In the genomic region with DNA sequence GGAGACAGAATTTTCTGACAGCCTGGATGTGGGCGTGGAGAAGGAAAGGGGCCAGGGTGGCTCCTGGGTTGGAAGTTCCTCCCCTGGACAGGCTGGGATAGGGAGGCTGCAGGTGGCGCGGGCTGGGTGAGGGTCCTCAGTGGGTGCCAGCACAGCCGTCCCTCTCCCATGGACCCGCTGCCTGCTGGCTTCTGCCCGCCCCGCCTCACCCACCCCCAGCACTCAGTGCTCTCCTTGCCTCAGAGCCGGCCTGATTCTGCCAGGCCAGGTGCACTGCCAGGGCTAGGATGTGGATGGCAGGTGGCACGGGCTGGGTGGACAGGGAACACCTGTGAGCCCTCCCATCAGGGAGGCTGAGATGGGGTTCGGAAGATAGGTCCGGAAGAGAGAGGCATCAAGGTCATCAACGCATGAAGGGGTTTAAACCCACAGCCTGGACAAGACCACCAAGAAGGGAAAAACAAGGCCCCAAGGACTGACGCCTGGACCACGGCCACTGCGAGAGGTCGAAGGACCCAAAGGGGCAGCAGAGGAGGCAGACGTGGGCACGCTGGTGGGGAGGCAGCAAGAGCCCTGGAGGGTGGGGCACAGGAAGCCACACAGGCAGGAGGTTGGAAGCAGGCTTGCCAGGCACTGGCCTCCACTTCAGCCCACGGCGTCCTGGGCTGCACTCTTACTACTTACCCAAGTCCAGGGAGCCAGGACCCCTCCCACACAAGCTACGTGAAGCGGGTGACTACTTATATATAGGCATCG, we compare ENCODE assay signal across 15 cellular contexts.
DNase-seq lines count a peak whose midpoint lies in the region; ATAC-seq and TF ChIP-seq lines count a peak whose summit lies in the region.
"Had no signal": no experiment of that assay in that cellular context is flagged by ENCODE, and none has a peak within 500 bp of the region (broad histone marks: within the 10 kb centered on the region; RNA-seq: fewer than 3 reads in every experiment).

No MANE protein-coding gene starts in this region.

- WGBS in ovary, 3 donors: 90 to 95% (median 92%) methylated on average over 22 to 23 of the region's 23 CpGs

- TF ChIP-seq POLR2A in ovary (IDR thresholded peaks at IDR 0.05): no peak

- POLR2A ChIA-PET in RWPE1 (lab: Yijun Ruan, JAX; ENCODE audit: low non-redundant PET): no interaction called here

- no peak for TF ChIP-seq CTCF in RWPE1 (conservative IDR thresholded peaks at IDR 0.05; ENCODE audit: low read depth)
- no peak for TF ChIP-seq CTCF in ovary (IDR thresholded peaks at IDR 0.05)

- no peak overlapping the region for H3K27ac Mint-ChIP-seq in stimulated activated effector memory CD8-positive, alpha-beta T cell treated with anti-CD3 and anti-CD28 coated beads, Interleukin-12 subunit alpha, Interleukin-12 subunit beta, amount 100 ng/mL, for 72 hours

- ATAC-seq in stimulated activated effector memory CD8-positive, alpha-beta T cell treated with anti-CD3 and anti-CD28 coated beads, Interleukin-12 subunit alpha, Interleukin-12 subunit beta, amount 100 ng/mL, for 72 hours: peak; percentile 19
- ATAC-seq: PC-3 had no signal

- no peaks in the 10 kb centered on the region for H3K36me3 ChIP-seq in H7 (replicated peaks; ENCODE audit: control insufficient read depth, insufficient read depth, low read length)
- H3K36me3 ChIP-seq in mucosa of rectum (ENCODE audit: control insufficient read depth in 2 of 2, insufficient read depth in 2 of 2, low read length in 2 of 2): no peaks in the 10 kb centered on the region
- no peaks in the 10 kb centered on the region for H3K36me3 ChIP-seq in ovary
- H3K36me3 ChIP-seq: HAP-1 had no signal

- H3K4me1 ChIP-seq in mucosa of rectum (ENCODE audit: control insufficient read depth in 2 of 2, insufficient read depth in 2 of 2, low read length in 2 of 2) (peaks cover 3 to 22% of the 10 kb centered on the region in 2 donors), ovary (ENCODE audit: insufficient read depth) (no peaks in the 10 kb centered on the region)
- H3K4me1 ChIP-seq: HAP-1 had no signal

- TF ChIP-seq EP300 in ovary (IDR thresholded peaks at IDR 0.05): no peak

- H3K27ac ChIP-seq in mucosa of rectum (ENCODE audit: low read depth in 2 of 2, low read length in 2 of 2) (peak overlapping the region; percentile 88 to 92), RWPE1 (no peak overlapping the region), ovary (no peak overlapping the region)
- H3K27ac ChIP-seq: KMS-11 had no signal

- H3K4me3 ChIP-seq in H7 (ENCODE audit: insufficient read depth, low read depth, low read length) (no peak overlapping the region), mucosa of rectum (ENCODE audit: low read length in 2 of 2) (peak overlapping the region; percentile 66 to 68), ovary (no peak overlapping the region)
- H3K4me3 ChIP-seq: HAP-1 had no signal

- H3K9me3 ChIP-seq in mucosa of rectum (ENCODE audit: control insufficient read depth in 2 of 2, low read length in 2 of 2) (no peaks in the 10 kb centered on the region), ovary (no peaks in the 10 kb centered on the region)
- H3K9me3 ChIP-seq: HAP-1 had no signal

- intact Hi-C loops in ovary (cut with DNase I): no loop called here

- peak overlapping the region; percentile 56 to 74 for H3K9ac ChIP-seq in mucosa of rectum (ENCODE audit: low read depth in 1 of 2, low read length in 2 of 2)
- H3K9ac ChIP-seq: KMS-11 had no signal

- DNase-seq in H7: peak; percentile 39
- peak; percentile 39 for DNase-seq in ecto neural progenitor cell (ENCODE audit: low spot score)
- DNase-seq in stimulated activated effector memory CD8-positive, alpha-beta T cell treated with anti-CD3 and anti-CD28 coated beads, Interleukin-12 subunit alpha, Interleukin-12 subunit beta, amount 100 ng/mL, for 72 hours (ENCODE audit: low spot score in 2 of 2): no peak
- no peak for DNase-seq in RWPE1 (ENCODE audit: low spot score)
- no peak for DNase-seq in activated CD4-positive, CD25-positive, alpha-beta regulatory T cell treated with anti-CD3 and anti-CD28 coated beads, Interleukin-2, amount 50 U/mL, for 72 hours
- no peak for DNase-seq in ovary
- DNase-seq: GF-D8, NCI-H1092 treated with DMSO at 0.1 percent for 48 hours, NCI-H1694, NCI-H345, NCI-H526 treated with DMSO at 0.1 percent for 48 hours, PC-3 had no signal

- CTCF ChIA-PET in RWPE1 (lab: Yijun Ruan, JAX): no interaction called here

- H3K4me1 Mint-ChIP-seq in stimulated activated effector memory CD8-positive, alpha-beta T cell treated with anti-CD3 and anti-CD28 coated beads, Interleukin-12 subunit alpha, Interleukin-12 subunit beta, amount 100 ng/mL, for 72 hours: no peaks in the 10 kb centered on the region

- H3K27me3 ChIP-seq in H7 (ENCODE audit: control insufficient read depth, insufficient read depth, low read length) (no peaks in the 10 kb centered on the region), mucosa of rectum (ENCODE audit: control insufficient read depth in 2 of 2, insufficient read depth in 2 of 2, low read length in 2 of 2) (no peaks in the 10 kb centered on the region), ovary (no peaks in the 10 kb centered on the region)

- no peak overlapping the region for H3K4me3 Mint-ChIP-seq in stimulated activated effector memory CD8-positive, alpha-beta T cell treated with anti-CD3 and anti-CD28 coated beads, Interleukin-12 subunit alpha, Interleukin-12 subunit beta, amount 100 ng/mL, for 72 hours

- H3K36me3 Mint-ChIP-seq in stimulated activated effector memory CD8-positive, alpha-beta T cell treated with anti-CD3 and anti-CD28 coated beads, Interleukin-12 subunit alpha, Interleukin-12 subunit beta, amount 100 ng/mL, for 72 hours: no peaks in the 10 kb centered on the region

- no peaks in the 10 kb centered on the region for H3K9me3 Mint-ChIP-seq in stimulated activated effector memory CD8-positive, alpha-beta T cell treated with anti-CD3 and anti-CD28 coated beads, Interleukin-12 subunit alpha, Interleukin-12 subunit beta, amount 100 ng/mL, for 72 hours

Comparison
In these comparisons a context has a peak if more than half of its experiments do, and no peak if none do; other contexts are left out.
1. DNase-seq: peak in H7 (single experiment) and ecto neural progenitor cell (single experiment); none in stimulated activated effector memory CD8-positive, alpha-beta T cell treated with anti-CD3 and anti-CD28 coated beads, Interleukin-12 subunit alpha, Interleukin-12 subunit beta, amount 100 ng/mL, for 72 hours (0 of 2), RWPE1 (single experiment), activated CD4-positive, CD25-positive, alpha-beta regulatory T cell treated with anti-CD3 and anti-CD28 coated beads, Interleukin-2, amount 50 U/mL, for 72 hours (single experiment) and ovary (0 of 5).
2. H3K4me3 ChIP-seq: peak in mucosa of rectum (2 of 2); none in H7 (single experiment) and ovary (single experiment).
3. H3K27ac ChIP-seq: peak in mucosa of rectum (2 of 2); none in RWPE1 (single experiment) and ovary (0 of 2).